ENCODE assay signal across 8 cellular contexts in genomic region chr12:50221228-50222008, GRCh38. TPM values are rescaled to one million over a fixed set of nuclear protein-coding genes. Genes with fewer than 3 reads are reported as not detected.
DNase-seq lines count a peak whose midpoint lies in the region; ATAC-seq and FAIRE-seq lines count a peak whose summit lies in the region.

No MANE protein-coding gene starts in this region.

- H3K4me1 Mint-ChIP-seq in activated T-cell treated with anti-CD3 and anti-CD28 coated beads, Interleukin-2, amount 50 U/mL, for 24 hours (ENCODE audit: low read depth): peaks cover 40% of the 10 kb centered on the region

- H3K27ac Mint-ChIP-seq in activated T-cell treated with anti-CD3 and anti-CD28 coated beads, Interleukin-2, amount 50 U/mL, for 24 hours: no peak overlapping the region

- H3K36me3 Mint-ChIP-seq in activated T-cell treated with anti-CD3 and anti-CD28 coated beads, Interleukin-2, amount 50 U/mL, for 24 hours (ENCODE audit: low read depth): peaks cover 29% of the 10 kb centered on the region

- DNase-seq in AG20443 (ENCODE audit: low spot score) (peak; percentile 58), GM19239 (ENCODE audit: insufficient read length, low spot score) (no peak), NCI-H524 (lab: John Stamatoyannopoulos, UW) (peak; percentile 60 to 90), dermis blood vessel endothelial cell (peak; percentile 67)
- DNase-seq in activated T-cell treated with anti-CD3 and anti-CD28 coated beads, Interleukin-2, amount 50 U/mL, for 24 hours: no peak

- no peak overlapping the region for H3K4me3 Mint-ChIP-seq in activated T-cell treated with anti-CD3 and anti-CD28 coated beads, Interleukin-2, amount 50 U/mL, for 24 hours

- H3K4me3 ChIP-seq in mononuclear cell (ENCODE audit: low read length): peak overlapping the region; percentile 52

- ATAC-seq in esophagus mucosa: no peak
- ATAC-seq in HG03521 (IDR thresholded peaks at IDR 0.05; ENCODE audit: unreplicated experiment): no peak

- no peaks in the 10 kb centered on the region for H3K27me3 ChIP-seq in mononuclear cell (ENCODE audit: insufficient read depth, low read length)

- no peaks in the 10 kb centered on the region for H3K9me3 Mint-ChIP-seq in activated T-cell treated with anti-CD3 and anti-CD28 coated beads, Interleukin-2, amount 50 U/mL, for 24 hours

- H3K4me1 ChIP-seq in mononuclear cell (ENCODE audit: insufficient read depth, low read length): peaks cover 51% of the 10 kb centered on the region

- H3K27me3 Mint-ChIP-seq in activated T-cell treated with anti-CD3 and anti-CD28 coated beads, Interleukin-2, amount 50 U/mL, for 24 hours: no peaks in the 10 kb centered on the region

- FAIRE-seq in GM19239 (lab: Jason Lieb, UNC): peak; percentile 42

- H3K9me3 ChIP-seq in mononuclear cell (ENCODE audit: low read depth, low read length): no peaks in the 10 kb centered on the region

RNA-seq across cellular contexts. Expression of gene CERS5, which starts 54.2 kb away (rescaled TPM):
- 24.5 and 46.0 TPM in 2 replicates for total RNA-seq in dermis blood vessel endothelial cell
- 30.3 TPM for total RNA-seq in mononuclear cell
- total RNA-seq in esophagus mucosa: 21.9 TPM

Comparison
In these comparisons a context has a peak if more than half of its experiments do, and no peak if none do; other contexts are left out.
1. DNase-seq: peak in AG20443 (single experiment), NCI-H524 (2 of 2) and dermis blood vessel endothelial cell (single experiment); none in GM19239 (single experiment) and activated T-cell treated with anti-CD3 and anti-CD28 coated beads, Interleukin-2, amount 50 U/mL, for 24 hours (single experiment).